ENCODE assay signal across 23 cellular contexts in the genomic region with DNA sequence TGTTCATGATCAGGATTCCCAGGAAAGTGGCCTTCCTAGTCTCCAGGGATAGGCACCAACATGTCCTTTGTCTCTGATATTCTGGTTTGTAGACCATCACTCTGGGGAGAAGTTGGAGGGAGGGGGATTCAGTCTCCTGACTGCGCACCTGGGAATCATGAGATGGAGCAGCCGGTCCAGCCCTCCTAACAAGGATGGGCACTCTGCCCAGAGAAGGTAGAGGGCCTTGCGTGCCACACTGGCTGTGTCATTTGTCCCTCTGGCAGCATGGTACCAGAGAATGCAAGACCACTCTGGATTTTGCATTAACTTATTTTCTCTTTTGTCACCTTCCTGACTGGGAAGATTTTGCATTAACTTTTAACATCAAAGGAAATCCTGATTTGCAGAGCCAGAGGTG.
"Had no signal": no experiment of that assay in that cellular context is flagged by ENCODE, and none has a peak within 500 bp of the region (broad histone marks: within the 10 kb centered on the region; RNA-seq: fewer than 3 reads in every experiment).

No MANE protein-coding gene starts in this region.

- ATAC-seq: activated T-cell treated with anti-CD3 and anti-CD28 coated beads, Interleukin-2, amount 50 U/mL, for 72 hours; foreskin keratinocyte; left lung; naive thymus-derived CD4-positive, alpha-beta T cell; right cardiac atrium; stimulated activated naive CD8-positive, alpha-beta T cell treated with anti-CD3 and anti-CD28 coated beads, Interleukin-15, amount 100 ng/mL, for 72 hours; T-cell had no signal

- DNase-seq: activated B cell treated with CpG ODN at 0.5 μM for 24 hours; activated CD4-positive, alpha-beta T cell treated with anti-CD3 and anti-CD28 coated beads, Interleukin-2, amount 50 U/mL, for 4 hours; activated effector memory CD4-positive, alpha-beta T cell treated with Interleukin-2 at 50 U/mL for 16 hours; activated T-cell treated with anti-CD3 and anti-CD28 coated beads for 4 hours; activated T-cell treated with anti-CD3 and anti-CD28 coated beads, Interleukin-2, amount 50 U/mL, for 72 hours; anterior cingulate cortex; cortex of kidney; endodermal cell; foreskin keratinocyte; kidney glomerular epithelial cell; left lung; naive thymus-derived CD4-positive, alpha-beta T cell; nucleus accumbens; posterior cingulate gyrus; right cardiac atrium; stimulated activated CD4-positive, alpha-beta T cell treated with anti-CD3 and anti-CD28 coated beads, Interleukin-15, amount 100 ng/mL, for 24 hours; stimulated activated naive CD8-positive, alpha-beta T cell treated with anti-CD3 and anti-CD28 coated beads, Interleukin-15, amount 100 ng/mL, for 72 hours; T-cell; thyroid gland; upper lobe of left lung had no signal

- H3K4me3 Mint-ChIP-seq: activated B cell treated with CpG ODN at 0.5 μM for 24 hours; activated naive CD4-positive, alpha-beta T cell treated with anti-CD3 and anti-CD28 coated beads, Interleukin-2, amount 50 U/mL, for 24 hours; activated T-cell treated with anti-CD3 and anti-CD28 coated beads, Interleukin-2, amount 50 U/mL, for 72 hours; endodermal cell; mesothelial cell of epicardium; naive thymus-derived CD4-positive, alpha-beta T cell; stimulated activated naive CD8-positive, alpha-beta T cell treated with anti-CD3 and anti-CD28 coated beads, Interleukin-15, amount 100 ng/mL, for 72 hours; T-cell; T-helper 2 cell treated with Interferon-gamma antibody and Interleukin-4, amounts not matched to agents 5 μg/mL and 100 μg/mL, for 36 hours had no signal

- H3K27me3 Mint-ChIP-seq: activated B cell treated with CpG ODN at 0.5 μM for 24 hours; activated naive CD4-positive, alpha-beta T cell treated with anti-CD3 and anti-CD28 coated beads, Interleukin-2, amount 50 U/mL, for 24 hours; naive thymus-derived CD4-positive, alpha-beta T cell; stimulated activated naive CD8-positive, alpha-beta T cell treated with anti-CD3 and anti-CD28 coated beads, Interleukin-15, amount 100 ng/mL, for 72 hours; T-cell had no signal

- H3K9me3 Mint-ChIP-seq: activated B cell treated with CpG ODN at 0.5 μM for 24 hours; activated naive CD4-positive, alpha-beta T cell treated with anti-CD3 and anti-CD28 coated beads, Interleukin-2, amount 50 U/mL, for 24 hours; activated T-cell treated with anti-CD3 and anti-CD28 coated beads, Interleukin-2, amount 50 U/mL, for 72 hours; endodermal cell; mesothelial cell of epicardium; naive thymus-derived CD4-positive, alpha-beta T cell; stimulated activated naive CD8-positive, alpha-beta T cell treated with anti-CD3 and anti-CD28 coated beads, Interleukin-15, amount 100 ng/mL, for 72 hours; T-cell; T-helper 2 cell treated with Interferon-gamma antibody and Interleukin-4, amounts not matched to agents 5 μg/mL and 100 μg/mL, for 36 hours had no signal

- H3K4me1 Mint-ChIP-seq: activated B cell treated with CpG ODN at 0.5 μM for 24 hours, endodermal cell had no signal

- H3K27ac Mint-ChIP-seq: activated B cell treated with CpG ODN at 0.5 μM for 24 hours; activated T-cell treated with anti-CD3 and anti-CD28 coated beads, Interleukin-2, amount 50 U/mL, for 72 hours; mesothelial cell of epicardium; T-helper 2 cell treated with Interferon-gamma antibody and Interleukin-4, amounts not matched to agents 5 μg/mL and 100 μg/mL, for 36 hours had no signal
